In the genomic region with DNA sequence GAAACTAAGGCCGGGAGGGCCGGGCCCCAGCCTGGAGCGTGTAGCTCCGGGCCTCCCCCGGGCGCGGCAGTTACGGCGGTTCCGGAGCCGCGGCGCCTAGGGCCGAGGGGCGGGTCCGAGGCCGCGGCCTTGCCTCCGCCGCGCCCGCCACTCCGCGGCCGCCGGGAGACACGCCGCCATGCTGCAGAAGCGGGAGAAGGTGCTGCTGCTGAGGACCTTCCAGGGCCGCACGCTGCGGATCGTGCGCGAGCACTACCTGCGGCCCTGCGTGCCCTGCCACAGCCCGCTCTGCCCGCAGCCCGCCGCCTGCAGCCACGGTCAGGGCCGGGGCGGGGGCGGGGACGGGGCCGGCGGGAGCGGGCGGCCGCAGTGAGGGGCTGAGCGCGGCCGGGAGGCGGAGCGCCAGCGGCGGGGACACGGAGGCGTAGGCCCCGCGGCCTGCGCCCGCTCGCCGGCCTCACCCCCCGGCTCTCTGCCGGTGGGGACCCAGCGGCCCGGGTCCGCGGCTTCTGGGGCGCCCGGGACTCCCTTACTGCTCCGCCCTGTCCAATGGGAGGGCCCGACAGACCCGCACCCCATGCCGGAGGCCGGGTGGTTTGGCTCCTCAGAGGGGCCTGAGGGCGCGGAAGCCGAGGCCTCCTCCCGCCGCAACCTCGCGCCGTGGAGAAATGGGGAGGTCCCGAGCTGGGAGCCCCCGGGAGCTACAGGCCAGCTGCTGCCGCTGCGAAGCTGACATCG, we compare ENCODE assay signal across 7 cellular contexts.
DNase-seq lines count a peak whose midpoint lies in the region; ATAC-seq and TF ChIP-seq lines count a peak whose summit lies in the region.

A gene (plus strand): TSS at position 150 of the 738 bp plus-strand sequence. CDS start 29 bp downstream, at position 179.

- peak; percentile 64 for ATAC-seq in GM18502 (IDR thresholded peaks at IDR 0.05; ENCODE audit: poor library complexity, unreplicated experiment)
- ATAC-seq in HG02623 (IDR thresholded peaks at IDR 0.05; ENCODE audit: unreplicated experiment), result peak; percentile 69

- TF ChIP-seq CTCF in choroid plexus epithelial cell (conservative IDR thresholded peaks at IDR 0.05; ENCODE audit: low read depth, low read length), result no peak

- peak; percentile 55 to 97 (median 92) for DNase-seq in NCI-H1417 (lab: John Stamatoyannopoulos, UW)
- DNase-seq in activated CD4-positive, alpha-beta T cell treated with anti-CD3 and anti-CD28 coated beads for 1 hour, result peak; percentile 49
- DNase-seq in choroid plexus epithelial cell (ENCODE audit: low read depth), result peak; percentile 48
- DNase-seq in left kidney (ENCODE audit: low read depth, low spot score), result peak; percentile 89
- peak; percentile 32 for DNase-seq in stimulated activated CD4-positive, alpha-beta T cell treated with anti-CD3 and anti-CD28 coated beads, Interleukin-2, amount 100 ng/mL, for 4 hours (ENCODE audit: low read depth)

- H3K4me3 ChIP-seq in choroid plexus epithelial cell (ENCODE audit: low read depth, low read length), result peak within 1 kb of the TSS; percentile 71

Comparison
In these comparisons a context has a peak if more than half of its experiments do, and no peak if none do; other contexts are left out.
1. Peak in every context shown above with its lines: DNase-seq, ATAC-seq and H3K4me3 ChIP-seq.
2. DNase-seq: peak in every context shown above with its lines; median percentile 92 in NCI-H1417; 89 in left kidney; 49 in activated CD4-positive, alpha-beta T cell treated with anti-CD3 and anti-CD28 coated beads for 1 hour; 48 in choroid plexus epithelial cell; 32 in stimulated activated CD4-positive, alpha-beta T cell treated with anti-CD3 and anti-CD28 coated beads, Interleukin-2, amount 100 ng/mL, for 4 hours.